ENCODE assay signal across 1 cellular context in genomic region chr17:76091526-76092285, GRCh38.
TF ChIP-seq lines count a peak whose summit lies in the region.

No MANE protein-coding gene starts in this region.

TF ChIP-seq in endothelial cell of umbilical vein, 7 proteins besides CTCF, POLR2A, EP300 and RAD21:
- TF ChIP-seq FOS (IDR thresholded peaks at IDR 0.05; ENCODE audit: borderline replicate concordance, insufficient read depth, low read length) = no peak
- no peak for TF ChIP-seq JUN (IDR thresholded peaks at IDR 0.05; ENCODE audit: borderline replicate concordance, insufficient read depth, insufficient read length, low read depth)
- TF ChIP-seq EZH2 (IDR thresholded peaks at IDR 0.05; ENCODE audit: borderline replicate concordance, low read depth, low read length, severe bottlenecking) = no peak
- TF ChIP-seq GATA2 (IDR thresholded peaks at IDR 0.05; ENCODE audit: insufficient read depth, insufficient read length, low read depth, low read length) = no peak
- TF ChIP-seq MYC (IDR thresholded peaks at IDR 0.05; ENCODE audit: low read depth, low read length) = no peak
- no peak for TF ChIP-seq POLR2AphosphoS5 (IDR thresholded peaks at IDR 0.05; ENCODE audit: insufficient read depth, low read depth, low read length)
- no peak for TF ChIP-seq MAX (IDR thresholded peaks at IDR 0.05; ENCODE audit: insufficient read depth, insufficient read length)
TF ChIP-seq in endothelial cell of umbilical vein: peak in this region for 0.
